Comparison of ENCODE assay signal across 8 cellular contexts in genomic region chr11:44632466-44633123, GRCh38.
DNase-seq lines count a peak whose midpoint lies in the region; ATAC-seq and TF ChIP-seq lines count a peak whose summit lies in the region.

No MANE protein-coding gene starts in this region.

- BruUV-seq in OCI-LY7 (replicated peaks; lab: Mats Ljungman, UMichigan): no TSS peak

- no peaks in the 10 kb centered on the region for H3K9me2 ChIP-seq in OCI-LY7 (ENCODE audit: insufficient read depth, low read length)

- CTCF ChIA-PET in OCI-LY7 (lab: Charles Lee; ENCODE audit: unreplicated experiment): no interaction called here

- TF ChIP-seq CTCF in GM13976 (IDR thresholded peaks at IDR 0.05; ENCODE audit: borderline replicate concordance, control extremely low read depth, extremely low read depth, insufficient read depth, missing control alignments) (peak; percentile 16), OCI-LY7 (conservative IDR thresholded peaks at IDR 0.05; ENCODE audit: low read length) (peak; percentile 36), coronary artery (IDR thresholded peaks at IDR 0.05) (no peak)

- no peak overlapping the region for H2AFZ ChIP-seq in OCI-LY7 (ENCODE audit: low read length)

- H3K9me3 ChIP-seq in OCI-LY7 (ENCODE audit: low read length): no peaks in the 10 kb centered on the region

- peaks cover 6% of the 10 kb centered on the region for H3K4me1 ChIP-seq in OCI-LY7 (ENCODE audit: insufficient read depth, low read length, poor library complexity, severe bottlenecking)

- H3K4me2 ChIP-seq in OCI-LY7 (ENCODE audit: low read length): no peak overlapping the region

- POLR2A ChIA-PET in OCI-LY7 (lab: Charles Lee): no interaction called here

- in situ Hi-C loops in GM13976 (cut with MboI; ENCODE audit: low sequenced_read_pairs, unreplicated experiment): no loop called here

- ATAC-seq in GM19023 (IDR thresholded peaks at IDR 0.05; ENCODE audit: unreplicated experiment): no peak

- H3K4me3 ChIP-seq in OCI-LY7 (ENCODE audit: low read depth, low read length, poor library complexity, severe bottlenecking) (no peak overlapping the region), coronary artery (no peak overlapping the region)

- H3K79me2 ChIP-seq in OCI-LY7 (ENCODE audit: insufficient read depth, low read depth, low read length): no peaks in the 10 kb centered on the region

- H3K36me3 ChIP-seq in OCI-LY7 (ENCODE audit: insufficient read depth, low read length): no peaks in the 10 kb centered on the region

- intact Hi-C loops in OCI-LY7 (cut with micrococcal nuclease; ENCODE audit: unreplicated experiment): no loop called here

- peak; percentile 57 for DNase-seq in GM13976 (ENCODE audit: low spot score)
- DNase-seq in OCI-LY7 (ENCODE audit: low spot score): peak; percentile 17
- peak; percentile 50 for DNase-seq in coronary artery (ENCODE audit: low spot score)
- DNase-seq in mesenteric fat pad (ENCODE audit: low spot score): peak; percentile 89
- no peak for DNase-seq in pons (ENCODE audit: low spot score)
- no peak for DNase-seq in NCI-H748 treated with DMSO at 0.1 percent for 48 hours (lab: John Stamatoyannopoulos, UW)
- DNase-seq in DMS79 treated with DMSO at 0.1 percent for 48 hours (lab: John Stamatoyannopoulos, UW): no peak

- no peak overlapping the region for H3K27ac ChIP-seq in OCI-LY7 (ENCODE audit: low read depth, low read length, poor library complexity, severe bottlenecking)
- no peak overlapping the region for H3K27ac ChIP-seq in coronary artery

- no peaks in the 10 kb centered on the region for H4K20me1 ChIP-seq in OCI-LY7 (ENCODE audit: insufficient read depth, low read length)

Comparison
In these comparisons a context has a peak if more than half of its experiments do, and no peak if none do; other contexts are left out.
1. DNase-seq: peak in GM13976 (single experiment), OCI-LY7 (single experiment), coronary artery (single experiment) and mesenteric fat pad (single experiment); none in pons (single experiment), NCI-H748 treated with DMSO at 0.1 percent for 48 hours (single experiment) and DMS79 treated with DMSO at 0.1 percent for 48 hours (single experiment).